In genomic region chr4:155526452-155527169, GRCh38 we compare ENCODE assay signal across 11 cellular contexts.
DNase-seq lines count a peak whose midpoint lies in the region; ATAC-seq and TF ChIP-seq lines count a peak whose summit lies in the region.
"Had no signal": no experiment of that assay in that cellular context is flagged by ENCODE, and none has a peak within 500 bp of the region (broad histone marks: within the 10 kb centered on the region; RNA-seq: fewer than 3 reads in every experiment).

No MANE protein-coding gene starts in this region.

- ATAC-seq in Right ventricle myocardium inferior, result peak; percentile 81
- peak; percentile 83 for ATAC-seq in gastroesophageal sphincter
- no peak for ATAC-seq in HG02610 (IDR thresholded peaks at IDR 0.05; ENCODE audit: unreplicated experiment)

- 17 to 18% methylated on average over 8 of the region's 8 CpGs for WGBS in gastroesophageal sphincter (ENCODE audit: low coverage in 1 of 2), 2 donors
- WGBS in trophoblast cell (ENCODE audit: extremely low coverage, insufficient coverage, insufficient read length), result no CpG with 5 or more reads among the region's 8 CpGs

- H3K4me1 ChIP-seq in gastroesophageal sphincter, result peaks cover 7 to 59% (median 11%) of the 10 kb centered on the region in 3 donors
- H3K4me1 ChIP-seq in osteoblast (ENCODE audit: insufficient read depth, low read length), result no peaks in the 10 kb centered on the region
- H3K4me1 ChIP-seq in vagina, result no peaks in the 10 kb centered on the region
- H3K4me1 ChIP-seq in trophoblast cell (ENCODE audit: control insufficient read depth in 1 of 2, insufficient read depth in 2 of 2, low read length in 2 of 2), result no peaks in the 10 kb centered on the region

- no peak overlapping the region for H2BK5ac ChIP-seq in trophoblast cell (ENCODE audit: low read depth, low read length, poor library complexity)

- H3K23ac ChIP-seq in trophoblast cell (ENCODE audit: low read length), result no peak overlapping the region

- H3K79me2 ChIP-seq in osteoblast (ENCODE audit: insufficient read depth, low read length) (no peaks in the 10 kb centered on the region), trophoblast cell (ENCODE audit: control insufficient read depth, insufficient read depth, low read length, poor library complexity) (no peaks in the 10 kb centered on the region)

- H3K9ac ChIP-seq in trophoblast cell (ENCODE audit: low read length), result no peak overlapping the region

- H4K8ac ChIP-seq in trophoblast cell (ENCODE audit: low read depth, low read length), result no peak overlapping the region

- TF ChIP-seq EP300 in gastroesophageal sphincter (IDR thresholded peaks at IDR 0.05), result no peak

- H4K20me1 ChIP-seq in osteoblast (ENCODE audit: insufficient read depth, low read length), result no peaks in the 10 kb centered on the region

- H3K4me2 ChIP-seq in osteoblast (ENCODE audit: insufficient read depth, low read length) (peak overlapping the region; percentile 58), trophoblast cell (ENCODE audit: low read length) (no peak overlapping the region)

- TF ChIP-seq POLR2A in gastroesophageal sphincter (IDR thresholded peaks at IDR 0.05) (no peak), vagina (IDR thresholded peaks at IDR 0.05) (no peak)

- no peaks in the 10 kb centered on the region for H3K79me1 ChIP-seq in trophoblast cell (ENCODE audit: low read length)

- no peak overlapping the region for H2BK120ac ChIP-seq in trophoblast cell (ENCODE audit: insufficient read depth, low read length, poor library complexity)

- no peak overlapping the region for H3K4ac ChIP-seq in trophoblast cell (ENCODE audit: low read depth, low read length)

- DNase-seq in Right ventricle myocardium inferior (ENCODE audit: missing footprints), result no peak
- no peak for DNase-seq in cardiac septum (ENCODE audit: low spot score)
- no peak for DNase-seq in osteoblast (ENCODE audit: insufficient read length, low spot score, missing footprints)
- DNase-seq in vagina (ENCODE audit: extremely low spot score in 2 of 2), result no peak
- DNase-seq in trophoblast cell, result no peak
- no peak for DNase-seq in glomerular visceral epithelial cell (ENCODE audit: extremely low spot score)
- DNase-seq: activated naive CD4-positive, alpha-beta T cell treated with anti-CD3 and anti-CD28 coated beads, Interleukin-2, amount 10 ng/mL, durations not matched to agents 7 days and 5 days; midbrain; T1000 had no signal

- no peaks in the 10 kb centered on the region for H3K9me3 ChIP-seq in gastroesophageal sphincter
- no peaks in the 10 kb centered on the region for H3K9me3 ChIP-seq in osteoblast (ENCODE audit: low read depth, low read length)
- H3K9me3 ChIP-seq in vagina, result no peaks in the 10 kb centered on the region
- H3K9me3 ChIP-seq in trophoblast cell (ENCODE audit: insufficient read depth, low read depth, low read length), result no peaks in the 10 kb centered on the region

- H3K27ac ChIP-seq in gastroesophageal sphincter, result peak overlapping the region; percentile 71 to 84 (median 74)
- no peak overlapping the region for H3K27ac ChIP-seq in osteoblast (ENCODE audit: low read depth, low read length)
- H3K27ac ChIP-seq in vagina, result peak overlapping the region; percentile 82
- no peak overlapping the region for H3K27ac ChIP-seq in trophoblast cell (ENCODE audit: low read depth, low read length)

- H3K14ac ChIP-seq in trophoblast cell (ENCODE audit: low read length), result no peak overlapping the region

- H3K36me3 ChIP-seq in gastroesophageal sphincter (no peaks in the 10 kb centered on the region), osteoblast (ENCODE audit: insufficient read depth, low read length) (no peaks in the 10 kb centered on the region), vagina (no peaks in the 10 kb centered on the region), trophoblast cell (ENCODE audit: control insufficient read depth in 1 of 2, insufficient read depth in 2 of 2, low read length in 2 of 2) (no peaks in the 10 kb centered on the region)

- H2BK12ac ChIP-seq in trophoblast cell (ENCODE audit: low read length), result no peak overlapping the region

- no peak overlapping the region for H4K91ac ChIP-seq in trophoblast cell (ENCODE audit: low read depth, low read length)

- H2AK5ac ChIP-seq in trophoblast cell (ENCODE audit: low read length), result no peak overlapping the region

- no peak overlapping the region for H3K18ac ChIP-seq in trophoblast cell (ENCODE audit: low read length)

- H3K4me3 ChIP-seq in gastroesophageal sphincter, result peak overlapping the region; percentile 21 to 30
- peak overlapping the region; percentile 41 for H3K4me3 ChIP-seq in osteoblast (ENCODE audit: insufficient read depth, low read length)
- H3K4me3 ChIP-seq in vagina, result peak overlapping the region; percentile 22 to 24
- H3K4me3 ChIP-seq in trophoblast cell (ENCODE audit: low read depth, low read length), result no peak overlapping the region

- no peak overlapping the region for H4K12ac ChIP-seq in trophoblast cell (ENCODE audit: low read depth, low read length)

- TF ChIP-seq CTCF in gastroesophageal sphincter (IDR thresholded peaks at IDR 0.05), result no peak
- no peak for TF ChIP-seq CTCF in osteoblast (IDR thresholded peaks at IDR 0.05; ENCODE audit: extremely low read depth, low read depth, low read length)
- no peak for TF ChIP-seq CTCF in vagina (IDR thresholded peaks at IDR 0.05)

- H3K27me3 ChIP-seq in gastroesophageal sphincter (no peaks in the 10 kb centered on the region), osteoblast (ENCODE audit: insufficient read depth, low read length) (no peaks in the 10 kb centered on the region), vagina (no peaks in the 10 kb centered on the region), trophoblast cell (ENCODE audit: insufficient read depth, low read length) (no peaks in the 10 kb centered on the region)

- intact Hi-C loops in Right ventricle myocardium inferior (cut with DNase I) (no loop called here), cardiac septum (cut with DNase I) (no loop called here), vagina (cut with DNase I) (loop anchor here (10.0 kb wide), 1 partner anchor 148 kb away; no protein-coding TSS in a partner anchor)

- peak overlapping the region; percentile 58 for H2AFZ ChIP-seq in osteoblast (ENCODE audit: low read length)
- no peak overlapping the region for H2AFZ ChIP-seq in trophoblast cell (ENCODE audit: insufficient read depth, low read length, poor library complexity)

Comparison
In these comparisons a context has a peak if more than half of its experiments do, and no peak if none do; other contexts are left out.
1. H3K27ac ChIP-seq: peak in gastroesophageal sphincter (4 of 4) and vagina (single experiment); none in osteoblast (single experiment) and trophoblast cell (single experiment).